1 cellular context compared by ENCODE assay signal in the genomic region with DNA sequence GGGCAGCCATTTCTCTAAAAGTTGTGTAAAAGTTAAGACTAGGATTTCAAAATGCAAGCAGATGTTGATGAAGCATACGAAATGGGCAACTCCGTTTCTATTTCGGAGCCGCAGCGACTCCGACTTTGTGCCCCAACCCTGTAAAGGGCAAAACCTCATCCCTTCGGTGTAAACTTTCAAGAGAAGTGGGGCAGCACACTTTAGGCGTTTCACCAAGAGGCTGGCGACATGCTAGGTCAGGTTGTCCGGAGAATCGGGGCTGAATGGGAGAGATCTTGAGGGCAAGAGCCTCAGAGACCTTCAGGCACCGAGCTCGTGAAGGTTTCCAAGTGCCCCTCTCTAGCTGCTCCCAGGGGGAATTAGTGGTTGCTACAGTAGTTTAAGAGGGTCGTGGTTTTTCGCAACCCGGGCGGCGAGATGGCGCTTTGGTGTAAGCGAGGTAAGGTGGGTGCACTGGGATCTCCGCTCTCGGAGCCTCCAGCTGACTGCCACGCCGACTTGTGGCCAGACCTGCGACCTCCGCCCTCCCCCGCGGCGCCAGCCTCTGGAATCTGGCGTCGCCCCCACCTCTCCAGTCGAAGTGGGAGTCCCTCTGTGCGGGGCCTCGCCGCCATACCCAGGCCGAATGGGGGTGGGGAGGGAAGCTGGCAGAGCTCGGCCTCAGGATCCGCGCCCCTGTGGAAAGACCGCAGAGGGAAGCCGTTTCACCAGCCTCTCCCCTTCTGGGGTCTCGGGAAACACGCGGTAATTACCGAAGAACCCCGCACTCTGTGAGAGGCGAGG.
TF ChIP-seq lines count a peak whose summit lies in the region.

No MANE protein-coding gene starts in this region.

TF ChIP-seq in HepG2, 621 proteins besides CTCF, POLR2A, EP300 and RAD21 (continued from another document and continues in another):
- TF ChIP-seq, protein P1, sequence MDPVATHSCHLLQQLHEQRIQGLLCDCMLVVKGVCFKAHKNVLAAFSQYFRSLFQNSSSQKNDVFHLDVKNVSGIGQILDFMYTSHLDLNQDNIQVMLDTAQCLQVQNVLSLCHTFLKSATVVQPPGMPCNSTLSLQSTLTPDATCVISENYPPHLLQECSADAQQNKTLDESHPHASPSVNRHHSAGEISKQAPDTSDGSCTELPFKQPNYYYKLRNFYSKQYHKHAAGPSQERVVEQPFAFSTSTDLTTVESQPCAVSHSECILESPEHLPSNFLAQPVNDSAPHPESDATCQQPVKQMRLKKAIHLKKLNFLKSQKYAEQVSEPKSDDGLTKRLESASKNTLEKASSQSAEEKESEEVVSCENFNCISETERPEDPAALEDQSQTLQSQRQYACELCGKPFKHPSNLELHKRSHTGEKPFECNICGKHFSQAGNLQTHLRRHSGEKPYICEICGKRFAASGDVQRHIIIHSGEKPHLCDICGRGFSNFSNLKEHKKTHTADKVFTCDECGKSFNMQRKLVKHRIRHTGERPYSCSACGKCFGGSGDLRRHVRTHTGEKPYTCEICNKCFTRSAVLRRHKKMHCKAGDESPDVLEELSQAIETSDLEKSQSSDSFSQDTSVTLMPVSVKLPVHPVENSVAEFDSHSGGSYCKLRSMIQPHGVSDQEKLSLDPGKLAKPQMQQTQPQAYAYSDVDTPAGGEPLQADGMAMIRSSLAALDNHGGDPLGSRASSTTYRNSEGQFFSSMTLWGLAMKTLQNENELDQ (CRISPR knock-in tag; IDR thresholded peaks at IDR 0.05; ENCODE audit: borderline replicate concordance), result no peak
- no peak for TF ChIP-seq THYN1 (CRISPR knock-in tag; IDR thresholded peaks at IDR 0.05; ENCODE audit: borderline replicate concordance, low read depth)
- TF ChIP-seq, protein P2, sequence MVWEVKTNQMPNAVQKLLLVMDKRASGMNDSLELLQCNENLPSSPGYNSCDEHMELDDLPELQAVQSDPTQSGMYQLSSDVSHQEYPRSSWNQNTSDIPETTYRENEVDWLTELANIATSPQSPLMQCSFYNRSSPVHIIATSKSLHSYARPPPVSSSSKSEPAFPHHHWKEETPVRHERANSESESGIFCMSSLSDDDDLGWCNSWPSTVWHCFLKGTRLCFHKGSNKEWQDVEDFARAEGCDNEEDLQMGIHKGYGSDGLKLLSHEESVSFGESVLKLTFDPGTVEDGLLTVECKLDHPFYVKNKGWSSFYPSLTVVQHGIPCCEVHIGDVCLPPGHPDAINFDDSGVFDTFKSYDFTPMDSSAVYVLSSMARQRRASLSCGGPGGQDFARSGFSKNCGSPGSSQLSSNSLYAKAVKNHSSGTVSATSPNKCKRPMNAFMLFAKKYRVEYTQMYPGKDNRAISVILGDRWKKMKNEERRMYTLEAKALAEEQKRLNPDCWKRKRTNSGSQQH (CRISPR knock-in tag; IDR thresholded peaks at IDR 0.05; ENCODE audit: low read depth), result no peak
- no peak for TF ChIP-seq ZNF3 (CRISPR knock-in tag; IDR thresholded peaks at IDR 0.05)
- TF ChIP-seq, protein P3, sequence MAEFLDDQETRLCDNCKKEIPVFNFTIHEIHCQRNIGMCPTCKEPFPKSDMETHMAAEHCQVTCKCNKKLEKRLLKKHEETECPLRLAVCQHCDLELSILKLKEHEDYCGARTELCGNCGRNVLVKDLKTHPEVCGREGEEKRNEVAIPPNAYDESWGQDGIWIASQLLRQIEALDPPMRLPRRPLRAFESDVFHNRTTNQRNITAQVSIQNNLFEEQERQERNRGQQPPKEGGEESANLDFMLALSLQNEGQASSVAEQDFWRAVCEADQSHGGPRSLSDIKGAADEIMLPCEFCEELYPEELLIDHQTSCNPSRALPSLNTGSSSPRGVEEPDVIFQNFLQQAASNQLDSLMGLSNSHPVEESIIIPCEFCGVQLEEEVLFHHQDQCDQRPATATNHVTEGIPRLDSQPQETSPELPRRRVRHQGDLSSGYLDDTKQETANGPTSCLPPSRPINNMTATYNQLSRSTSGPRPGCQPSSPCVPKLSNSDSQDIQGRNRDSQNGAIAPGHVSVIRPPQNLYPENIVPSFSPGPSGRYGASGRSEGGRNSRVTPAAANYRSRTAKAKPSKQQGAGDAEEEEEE (CRISPR knock-in tag; IDR thresholded peaks at IDR 0.05; ENCODE audit: borderline replicate concordance), result no peak
- no peak for TF ChIP-seq ZNF572 (CRISPR knock-in tag; IDR thresholded peaks at IDR 0.05)
- peak; percentile 60; the same call in 1 of the 2 replicates for TF ChIP-seq RBAK (CRISPR knock-in tag; IDR thresholded peaks at IDR 0.05)
- no peak for TF ChIP-seq NFKBIZ (CRISPR knock-in tag; IDR thresholded peaks at IDR 0.05)
- no peak for TF ChIP-seq SRF (IDR thresholded peaks at IDR 0.05; ENCODE audit: low read depth, low read length)
- peak; percentile 83 for TF ChIP-seq TEAD3 (CRISPR knock-in tag; optimal IDR thresholded peaks at IDR 0.05; ENCODE audit: borderline replicate concordance)
- peak; percentile 56; the same call in 1 of the 2 replicates for TF ChIP-seq TGIF2 (CRISPR knock-in tag; IDR thresholded peaks at IDR 0.05)
- peak; percentile 100 for TF ChIP-seq RBM39 (IDR thresholded peaks at IDR 0.05; ENCODE audit: low read depth, low read length, poor library complexity, severe bottlenecking)
- no peak for TF ChIP-seq MIXL1 (CRISPR knock-in tag; IDR thresholded peaks at IDR 0.05)
- TF ChIP-seq ZNF446 (CRISPR knock-in tag; IDR thresholded peaks at IDR 0.05), result peak; percentile 93; the same call in 1 of the 2 replicates
- TF ChIP-seq, protein P4, sequence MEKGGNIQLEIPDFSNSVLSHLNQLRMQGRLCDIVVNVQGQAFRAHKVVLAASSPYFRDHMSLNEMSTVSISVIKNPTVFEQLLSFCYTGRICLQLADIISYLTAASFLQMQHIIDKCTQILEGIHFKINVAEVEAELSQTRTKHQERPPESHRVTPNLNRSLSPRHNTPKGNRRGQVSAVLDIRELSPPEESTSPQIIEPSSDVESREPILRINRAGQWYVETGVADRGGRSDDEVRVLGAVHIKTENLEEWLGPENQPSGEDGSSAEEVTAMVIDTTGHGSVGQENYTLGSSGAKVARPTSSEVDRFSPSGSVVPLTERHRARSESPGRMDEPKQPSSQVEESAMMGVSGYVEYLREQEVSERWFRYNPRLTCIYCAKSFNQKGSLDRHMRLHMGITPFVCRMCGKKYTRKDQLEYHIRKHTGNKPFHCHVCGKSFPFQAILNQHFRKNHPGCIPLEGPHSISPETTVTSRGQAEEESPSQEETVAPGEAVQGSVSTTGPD (CRISPR knock-in tag; IDR thresholded peaks at IDR 0.05), result peak; percentile 95
- TF ChIP-seq FOXC1 (CRISPR knock-in tag; IDR thresholded peaks at IDR 0.05; ENCODE audit: borderline replicate concordance), result peak; percentile 92
- TF ChIP-seq, protein P5, sequence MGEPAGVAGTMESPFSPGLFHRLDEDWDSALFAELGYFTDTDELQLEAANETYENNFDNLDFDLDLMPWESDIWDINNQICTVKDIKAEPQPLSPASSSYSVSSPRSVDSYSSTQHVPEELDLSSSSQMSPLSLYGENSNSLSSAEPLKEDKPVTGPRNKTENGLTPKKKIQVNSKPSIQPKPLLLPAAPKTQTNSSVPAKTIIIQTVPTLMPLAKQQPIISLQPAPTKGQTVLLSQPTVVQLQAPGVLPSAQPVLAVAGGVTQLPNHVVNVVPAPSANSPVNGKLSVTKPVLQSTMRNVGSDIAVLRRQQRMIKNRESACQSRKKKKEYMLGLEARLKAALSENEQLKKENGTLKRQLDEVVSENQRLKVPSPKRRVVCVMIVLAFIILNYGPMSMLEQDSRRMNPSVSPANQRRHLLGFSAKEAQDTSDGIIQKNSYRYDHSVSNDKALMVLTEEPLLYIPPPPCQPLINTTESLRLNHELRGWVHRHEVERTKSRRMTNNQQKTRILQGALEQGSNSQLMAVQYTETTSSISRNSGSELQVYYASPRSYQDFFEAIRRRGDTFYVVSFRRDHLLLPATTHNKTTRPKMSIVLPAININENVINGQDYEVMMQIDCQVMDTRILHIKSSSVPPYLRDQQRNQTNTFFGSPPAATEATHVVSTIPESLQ (CRISPR knock-in tag; conservative IDR thresholded peaks at IDR 0.05), result no peak
- TF ChIP-seq ZSCAN20 (CRISPR knock-in tag; IDR thresholded peaks at IDR 0.05; ENCODE audit: borderline replicate concordance), result peak; percentile 95
- no peak for TF ChIP-seq MBNL3 (CRISPR knock-in tag; conservative IDR thresholded peaks at IDR 0.05)
- peak; percentile 78 for TF ChIP-seq ZNF441 (CRISPR knock-in tag; IDR thresholded peaks at IDR 0.05; ENCODE audit: borderline replicate concordance)
- TF ChIP-seq KAT8 (CRISPR knock-in tag; IDR thresholded peaks at IDR 0.05), result no peak
- no peak; the same call in 1 of the 2 replicates for TF ChIP-seq HMG20A (CRISPR knock-in tag; IDR thresholded peaks at IDR 0.05; ENCODE audit: borderline replicate concordance)
- peak; percentile 65; the same call in 1 of the 2 replicates for TF ChIP-seq ATF7-NPFF (CRISPR knock-in tag; IDR thresholded peaks at IDR 0.05; ENCODE audit: low read depth)
- TF ChIP-seq MAFF (IDR thresholded peaks at IDR 0.05; ENCODE audit: low read depth, low read length), result no peak
- peak; percentile 20; the same call in 1 of the 2 replicates for TF ChIP-seq KLF12 (CRISPR knock-in tag; IDR thresholded peaks at IDR 0.05; ENCODE audit: borderline replicate concordance)
- TF ChIP-seq NONO (IDR thresholded peaks at IDR 0.05), result no peak
- TF ChIP-seq NONO (CRISPR knock-in tag; conservative IDR thresholded peaks at IDR 0.05), result no peak; the same call in 1 of the 2 replicates
- TF ChIP-seq ZNF263 (CRISPR knock-in tag; IDR thresholded peaks at IDR 0.05), result no peak
- no peak; the same call in 1 of the 2 replicates for TF ChIP-seq STAT5B (CRISPR knock-in tag; IDR thresholded peaks at IDR 0.05)
- 0 out of 2 replicates have a peak, but pooled peaks have one; percentile 8 for TF ChIP-seq ZNF644 (CRISPR knock-in tag; IDR thresholded peaks at IDR 0.05; ENCODE audit: low read depth)
- TF ChIP-seq, protein P6, sequence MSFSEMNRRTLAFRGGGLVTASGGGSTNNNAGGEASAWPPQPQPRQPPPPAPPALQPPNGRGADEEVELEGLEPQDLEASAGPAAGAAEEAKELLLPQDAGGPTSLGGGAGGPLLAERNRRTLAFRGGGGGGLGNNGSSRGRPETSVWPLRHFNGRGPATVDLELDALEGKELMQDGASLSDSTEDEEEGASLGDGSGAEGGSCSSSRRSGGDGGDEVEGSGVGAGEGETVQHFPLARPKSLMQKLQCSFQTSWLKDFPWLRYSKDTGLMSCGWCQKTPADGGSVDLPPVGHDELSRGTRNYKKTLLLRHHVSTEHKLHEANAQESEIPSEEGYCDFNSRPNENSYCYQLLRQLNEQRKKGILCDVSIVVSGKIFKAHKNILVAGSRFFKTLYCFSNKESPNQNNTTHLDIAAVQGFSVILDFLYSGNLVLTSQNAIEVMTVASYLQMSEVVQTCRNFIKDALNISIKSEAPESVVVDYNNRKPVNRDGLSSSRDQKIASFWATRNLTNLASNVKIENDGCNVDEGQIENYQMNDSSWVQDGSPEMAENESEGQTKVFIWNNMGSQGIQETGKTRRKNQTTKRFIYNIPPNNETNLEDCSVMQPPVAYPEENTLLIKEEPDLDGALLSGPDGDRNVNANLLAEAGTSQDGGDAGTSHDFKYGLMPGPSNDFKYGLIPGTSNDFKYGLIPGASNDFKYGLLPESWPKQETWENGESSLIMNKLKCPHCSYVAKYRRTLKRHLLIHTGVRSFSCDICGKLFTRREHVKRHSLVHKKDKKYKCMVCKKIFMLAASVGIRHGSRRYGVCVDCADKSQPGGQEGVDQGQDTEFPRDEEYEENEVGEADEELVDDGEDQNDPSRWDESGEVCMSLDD (CRISPR knock-in tag; IDR thresholded peaks at IDR 0.05; ENCODE audit: borderline replicate concordance), result peak; percentile 76; the same call in 1 of the 2 replicates
- TF ChIP-seq ZNF253 (CRISPR knock-in tag; IDR thresholded peaks at IDR 0.05; ENCODE audit: borderline replicate concordance), result no peak; the same call in 1 of the 2 replicates
- no peak for TF ChIP-seq SMARCC2 (IDR thresholded peaks at IDR 0.05)
- TF ChIP-seq SRSF9 (IDR thresholded peaks at IDR 0.05; ENCODE audit: borderline replicate concordance, insufficient read depth, low read depth, low read length, poor library complexity, severe bottlenecking), result no peak
- TF ChIP-seq, protein P7, sequence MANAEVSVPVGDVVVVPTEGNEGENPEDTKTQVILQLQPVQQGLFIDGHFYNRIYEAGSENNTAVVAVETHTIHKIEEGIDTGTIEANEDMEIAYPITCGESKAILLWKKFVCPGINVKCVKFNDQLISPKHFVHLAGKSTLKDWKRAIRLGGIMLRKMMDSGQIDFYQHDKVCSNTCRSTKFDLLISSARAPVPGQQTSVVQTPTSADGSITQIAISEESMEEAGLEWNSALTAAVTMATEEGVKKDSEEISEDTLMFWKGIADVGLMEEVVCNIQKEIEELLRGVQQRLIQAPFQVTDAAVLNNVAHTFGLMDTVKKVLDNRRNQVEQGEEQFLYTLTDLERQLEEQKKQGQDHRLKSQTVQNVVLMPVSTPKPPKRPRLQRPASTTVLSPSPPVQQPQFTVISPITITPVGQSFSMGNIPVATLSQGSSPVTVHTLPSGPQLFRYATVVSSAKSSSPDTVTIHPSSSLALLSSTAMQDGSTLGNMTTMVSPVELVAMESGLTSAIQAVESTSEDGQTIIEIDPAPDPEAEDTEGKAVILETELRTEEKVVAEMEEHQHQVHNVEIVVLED (CRISPR knock-in tag; IDR thresholded peaks at IDR 0.05; ENCODE audit: borderline replicate concordance), result no peak
- no peak for TF ChIP-seq KDM4B (CRISPR knock-in tag; IDR thresholded peaks at IDR 0.05)
- peak; percentile 86; the same call in 1 of the 2 replicates for TF ChIP-seq KDM2A (CRISPR knock-in tag; IDR thresholded peaks at IDR 0.05; ENCODE audit: borderline replicate concordance, low read depth)
- peak; percentile 33; the same call in 1 of the 2 replicates for TF ChIP-seq GATAD1 (CRISPR knock-in tag; IDR thresholded peaks at IDR 0.05)
- peak; percentile 81 for TF ChIP-seq ARNT2 (CRISPR knock-in tag; IDR thresholded peaks at IDR 0.05; ENCODE audit: low read depth)
- peak; percentile 61 for TF ChIP-seq JARID2 (CRISPR knock-in tag; IDR thresholded peaks at IDR 0.05; ENCODE audit: insufficient replicate concordance)
- TF ChIP-seq, protein P8, sequence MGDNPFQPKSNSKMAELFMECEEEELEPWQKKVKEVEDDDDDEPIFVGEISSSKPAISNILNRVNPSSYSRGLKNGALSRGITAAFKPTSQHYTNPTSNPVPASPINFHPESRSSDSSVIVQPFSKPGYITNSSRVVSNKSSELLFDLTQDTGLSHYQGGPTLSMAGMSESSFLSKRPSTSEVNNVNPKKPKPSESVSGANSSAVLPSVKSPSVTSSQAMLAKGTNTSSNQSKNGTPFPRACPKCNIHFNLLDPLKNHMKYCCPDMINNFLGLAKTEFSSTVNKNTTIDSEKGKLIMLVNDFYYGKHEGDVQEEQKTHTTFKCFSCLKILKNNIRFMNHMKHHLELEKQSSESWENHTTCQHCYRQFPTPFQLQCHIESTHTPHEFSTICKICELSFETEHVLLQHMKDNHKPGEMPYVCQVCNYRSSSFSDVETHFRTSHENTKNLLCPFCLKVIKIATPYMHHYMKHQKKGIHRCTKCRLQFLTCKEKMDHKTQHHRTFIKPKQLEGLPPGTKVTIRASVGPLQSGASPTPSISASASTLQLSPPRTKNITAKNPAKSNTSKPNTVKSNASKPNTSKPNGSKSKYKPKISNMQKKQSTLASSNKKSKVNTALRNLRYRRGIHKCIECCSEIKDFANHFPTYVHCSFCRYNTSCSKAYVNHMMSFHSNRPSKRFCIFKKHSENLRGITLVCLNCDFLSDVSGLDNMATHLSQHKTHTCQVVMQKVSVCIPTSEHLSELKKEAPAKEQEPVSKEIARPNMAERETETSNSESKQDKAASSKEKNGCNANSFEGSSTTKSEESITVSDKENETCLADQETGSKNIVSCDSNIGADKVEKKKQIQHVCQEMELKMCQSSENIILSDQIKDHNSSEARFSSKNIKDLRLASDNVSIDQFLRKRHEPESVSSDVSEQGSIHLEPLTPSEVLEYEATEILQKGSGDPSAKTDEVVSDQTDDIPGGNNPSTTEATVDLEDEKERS (CRISPR knock-in tag; IDR thresholded peaks at IDR 0.05), result peak; percentile 59; the same call in 1 of the 2 replicates
- TF ChIP-seq ZNF780A (CRISPR knock-in tag; IDR thresholded peaks at IDR 0.05), result no peak; the same call in 1 of the 2 replicates
